In the genomic region with DNA sequence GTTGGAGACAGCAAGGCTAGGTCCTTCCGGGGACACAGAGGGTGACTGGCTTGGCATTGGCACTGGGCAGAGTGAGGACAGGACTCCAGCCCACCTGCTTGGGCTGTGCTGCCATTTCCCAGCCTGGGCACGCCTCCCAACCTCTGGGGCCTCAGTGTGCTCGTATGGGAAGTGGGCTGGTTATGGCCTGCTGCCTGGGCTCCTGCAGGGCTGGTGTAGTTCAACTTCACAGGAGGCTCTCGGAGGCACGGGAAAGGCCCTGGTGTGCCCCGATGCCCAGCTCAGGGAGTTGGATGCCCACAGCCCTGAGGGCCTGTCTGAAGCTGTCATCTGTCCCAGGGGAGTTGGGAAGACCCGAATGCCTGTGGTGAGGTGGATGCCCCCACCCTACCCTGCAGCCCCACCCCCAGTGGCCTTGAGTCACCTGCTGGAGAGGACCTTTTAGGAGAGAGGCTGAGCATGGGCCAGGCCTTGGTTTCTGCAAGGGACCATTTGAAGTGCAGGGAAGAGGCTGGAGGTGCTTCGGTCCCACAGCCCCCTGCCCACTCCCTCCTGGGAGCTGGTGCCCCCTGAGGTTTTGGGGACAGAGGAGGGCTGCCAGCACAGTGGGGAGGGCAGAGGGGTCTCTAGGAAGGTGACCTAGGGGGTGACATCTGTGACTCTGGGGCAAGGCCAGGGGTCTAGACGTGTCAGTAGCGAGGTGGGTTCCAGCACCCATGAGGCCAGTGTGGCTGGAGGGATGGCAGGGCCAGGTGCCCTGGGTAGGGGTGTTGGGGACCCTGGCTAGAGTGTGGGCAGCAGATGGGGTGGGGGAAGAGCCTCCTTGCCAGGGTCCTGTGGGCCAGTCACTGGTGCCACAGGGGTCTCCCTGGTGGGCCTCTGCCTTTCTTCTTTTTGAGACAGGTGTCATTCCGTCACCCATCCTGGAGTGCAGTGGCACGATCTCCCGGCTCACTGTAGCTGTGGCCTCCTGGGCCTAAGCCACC, we compare ENCODE assay signal across 1 cellular context.
TF ChIP-seq lines count a peak whose summit lies in the region.

No MANE protein-coding gene starts in this region.

TF ChIP-seq in SK-N-SH, 30 proteins besides CTCF, POLR2A, EP300 and RAD21:
- TF ChIP-seq EZH2phosphoT487 (IDR thresholded peaks at IDR 0.05; ENCODE audit: borderline replicate concordance, low read depth) (no peak), YY1 (IDR thresholded peaks at IDR 0.05; ENCODE audit: low read depth) (no peak), CHD2 (IDR thresholded peaks at IDR 0.05; ENCODE audit: low read length, partially characterized antibody) (no peak), FOXJ3 (CRISPR knock-in tag; IDR thresholded peaks at IDR 0.05) (no peak), MXI1 (IDR thresholded peaks at IDR 0.05; ENCODE audit: low read depth, low read length) (no peak), SMC3 (IDR thresholded peaks at IDR 0.05; ENCODE audit: low read depth, low read length) (no peak), NRF1 (IDR thresholded peaks at IDR 0.05; ENCODE audit: low read depth, low read length) (no peak), TEAD4 (IDR thresholded peaks at IDR 0.05; ENCODE audit: borderline replicate concordance, insufficient read depth) (no peak)
- TF ChIP-seq, protein P1, sequence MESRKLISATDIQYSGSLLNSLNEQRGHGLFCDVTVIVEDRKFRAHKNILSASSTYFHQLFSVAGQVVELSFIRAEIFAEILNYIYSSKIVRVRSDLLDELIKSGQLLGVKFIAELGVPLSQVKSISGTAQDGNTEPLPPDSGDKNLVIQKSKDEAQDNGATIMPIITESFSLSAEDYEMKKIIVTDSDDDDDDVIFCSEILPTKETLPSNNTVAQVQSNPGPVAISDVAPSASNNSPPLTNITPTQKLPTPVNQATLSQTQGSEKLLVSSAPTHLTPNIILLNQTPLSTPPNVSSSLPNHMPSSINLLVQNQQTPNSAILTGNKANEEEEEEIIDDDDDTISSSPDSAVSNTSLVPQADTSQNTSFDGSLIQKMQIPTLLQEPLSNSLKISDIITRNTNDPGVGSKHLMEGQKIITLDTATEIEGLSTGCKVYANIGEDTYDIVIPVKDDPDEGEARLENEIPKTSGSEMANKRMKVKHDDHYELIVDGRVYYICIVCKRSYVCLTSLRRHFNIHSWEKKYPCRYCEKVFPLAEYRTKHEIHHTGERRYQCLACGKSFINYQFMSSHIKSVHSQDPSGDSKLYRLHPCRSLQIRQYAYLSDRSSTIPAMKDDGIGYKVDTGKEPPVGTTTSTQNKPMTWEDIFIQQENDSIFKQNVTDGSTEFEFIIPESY (IDR thresholded peaks at IDR 0.05; ENCODE audit: borderline replicate concordance, low read depth), result no peak
- TF ChIP-seq, protein P2, sequence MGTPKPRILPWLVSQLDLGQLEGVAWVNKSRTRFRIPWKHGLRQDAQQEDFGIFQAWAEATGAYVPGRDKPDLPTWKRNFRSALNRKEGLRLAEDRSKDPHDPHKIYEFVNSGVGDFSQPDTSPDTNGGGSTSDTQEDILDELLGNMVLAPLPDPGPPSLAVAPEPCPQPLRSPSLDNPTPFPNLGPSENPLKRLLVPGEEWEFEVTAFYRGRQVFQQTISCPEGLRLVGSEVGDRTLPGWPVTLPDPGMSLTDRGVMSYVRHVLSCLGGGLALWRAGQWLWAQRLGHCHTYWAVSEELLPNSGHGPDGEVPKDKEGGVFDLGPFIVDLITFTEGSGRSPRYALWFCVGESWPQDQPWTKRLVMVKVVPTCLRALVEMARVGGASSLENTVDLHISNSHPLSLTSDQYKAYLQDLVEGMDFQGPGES (IDR thresholded peaks at IDR 0.05; ENCODE audit: low read depth, low read length), result no peak
- TF ChIP-seq, protein P3, sequence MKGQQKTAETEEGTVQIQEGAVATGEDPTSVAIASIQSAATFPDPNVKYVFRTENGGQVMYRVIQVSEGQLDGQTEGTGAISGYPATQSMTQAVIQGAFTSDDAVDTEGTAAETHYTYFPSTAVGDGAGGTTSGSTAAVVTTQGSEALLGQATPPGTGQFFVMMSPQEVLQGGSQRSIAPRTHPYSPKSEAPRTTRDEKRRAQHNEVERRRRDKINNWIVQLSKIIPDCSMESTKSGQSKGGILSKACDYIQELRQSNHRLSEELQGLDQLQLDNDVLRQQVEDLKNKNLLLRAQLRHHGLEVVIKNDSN (IDR thresholded peaks at IDR 0.05; ENCODE audit: borderline replicate concordance, low read depth), result no peak
- TF ChIP-seq, protein P4, sequence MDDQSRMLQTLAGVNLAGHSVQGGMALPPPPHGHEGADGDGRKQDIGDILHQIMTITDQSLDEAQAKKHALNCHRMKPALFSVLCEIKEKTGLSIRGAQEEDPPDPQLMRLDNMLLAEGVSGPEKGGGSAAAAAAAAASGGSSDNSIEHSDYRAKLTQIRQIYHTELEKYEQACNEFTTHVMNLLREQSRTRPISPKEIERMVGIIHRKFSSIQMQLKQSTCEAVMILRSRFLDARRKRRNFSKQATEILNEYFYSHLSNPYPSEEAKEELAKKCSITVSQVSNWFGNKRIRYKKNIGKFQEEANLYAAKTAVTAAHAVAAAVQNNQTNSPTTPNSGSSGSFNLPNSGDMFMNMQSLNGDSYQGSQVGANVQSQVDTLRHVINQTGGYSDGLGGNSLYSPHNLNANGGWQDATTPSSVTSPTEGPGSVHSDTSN (IDR thresholded peaks at IDR 0.05), result no peak
